Comparison of ENCODE assay signal across 8 cellular contexts in genomic region chr20:46004813-46005505, GRCh38. TPM values are rescaled to one million over a fixed set of nuclear protein-coding genes. Genes with fewer than 3 reads are reported as not detected.
A peak's percentile ranks its signal among the peaks of the same experiment; 100 is the strongest.
DNase-seq lines count a peak whose midpoint lies in the region; ATAC-seq and TF ChIP-seq lines count a peak whose summit lies in the region.

No MANE protein-coding gene starts in this region.

- no peak overlapping the region for H3K9ac ChIP-seq in PC-3 (ENCODE audit: low read length)

- peak overlapping the region; percentile 22 for H3K4me2 ChIP-seq in PC-3 (ENCODE audit: low read length)

- H3K27ac ChIP-seq in PC-3 (ENCODE audit: low read length), result no peak overlapping the region
- peak overlapping the region in 2 of 5 donors; percentile 16 to 52 for H3K27ac ChIP-seq in stomach

- no peaks in the 10 kb centered on the region for H3F3A ChIP-seq in PC-3 (ENCODE audit: low read length, unreplicated experiment)

- H3K9me3 ChIP-seq in PC-3 (ENCODE audit: low read length) (no peaks in the 10 kb centered on the region), stomach (no peaks in the 10 kb centered on the region)

- no peak for TF ChIP-seq POLR2A in stomach (IDR thresholded peaks at IDR 0.05)

- CTCF ChIA-PET in PC-3 (lab: Charles Lee), result no interaction called here

- BruUV-seq in PC-3 (replicated peaks; lab: Mats Ljungman, UMichigan), result no TSS peak

- H3K4me3 ChIP-seq in PC-3 (ENCODE audit: low read length) (no peak overlapping the region), stomach (no peak overlapping the region)

- peak; percentile 31 for DNase-seq in activated effector memory CD4-positive, alpha-beta T cell treated with Interleukin-2 at 50 U/mL for 16 hours
- no peak for DNase-seq in activated effector memory CD4-positive, alpha-beta T cell treated with anti-CD3 and anti-CD28 coated beads, Interleukin-2, amount 50 U/mL, for 16 hours
- peak; percentile 77 for DNase-seq in PC-3
- peak; percentile 60 for DNase-seq in globus pallidus (ENCODE audit: low spot score)
- DNase-seq in stomach, result peak; percentile 47
- DNase-seq in HCEC 1CT, result no peak
- DNase-seq in cortex of kidney (lab: John Stamatoyannopoulos, UW), result no peak
- DNase-seq in stimulated activated CD4-positive, alpha-beta T cell treated with anti-CD3 and anti-CD28 coated beads, Interleukin-2, amount 100 ng/mL, for 48 hours, result no peak

- H3K9me2 ChIP-seq in PC-3 (replicated peaks; ENCODE audit: low read length), result no peaks in the 10 kb centered on the region

- no peaks in the 10 kb centered on the region for H3K27me3 ChIP-seq in PC-3 (ENCODE audit: low read length)
- peaks cover 0 to 92% (median 22%) of the 10 kb centered on the region in 3 donors for H3K27me3 ChIP-seq in stomach

- H2AFZ ChIP-seq in PC-3 (ENCODE audit: low read length), result no peak overlapping the region

- TF ChIP-seq CTCF in PC-3 (conservative IDR thresholded peaks at IDR 0.05; ENCODE audit: low read depth, low read length) (no peak), stomach (IDR thresholded peaks at IDR 0.05) (no peak)

- H3K79me2 ChIP-seq in PC-3 (ENCODE audit: low read length), result no peaks in the 10 kb centered on the region

- 9 to 22% (median 16%) methylated on average over 2 to 3 of the region's 3 CpGs for WGBS in stomach, 5 donors

- intact Hi-C loops in PC-3 (cut with micrococcal nuclease), result no loop called here
- intact Hi-C loops in stomach (cut with DNase I; ENCODE audit: low total_unique reads), result no loop called here

- TF ChIP-seq EP300 in stomach (IDR thresholded peaks at IDR 0.05), result no peak

- POLR2A ChIA-PET in PC-3 (lab: Charles Lee; ENCODE audit: unreplicated experiment), result no interaction called here

- peak; percentile 63 for ATAC-seq in PC-3

- peaks cover 16% of the 10 kb centered on the region for H3K4me1 ChIP-seq in PC-3 (ENCODE audit: insufficient read depth, low read length)
- H3K4me1 ChIP-seq in stomach, result peaks cover 0 to 53% (median 2%) of the 10 kb centered on the region in 4 donors

- H3K36me3 ChIP-seq in PC-3 (ENCODE audit: low read depth, low read length) (no peaks in the 10 kb centered on the region), stomach (no peaks in the 10 kb centered on the region)

- H4K20me1 ChIP-seq in PC-3 (ENCODE audit: low read length), result no peaks in the 10 kb centered on the region

RNA-seq across cellular contexts. Expression of gene MMP9, which starts 3.7 kb away (rescaled TPM):
- total RNA-seq in PC-3 (2014; rRNA removed) (0.77 and 1.0 TPM in 2 replicates), stomach (1 to 10 TPM in 2 of 5 donors, not detected in 3; 1.3 to 5.1 TPM)
- polyA plus RNA-seq in stomach, result 1 to 10 TPM in 2 of 3 donors, under 1 TPM in 1; 0.31 to 1.9 (median 1.2) TPM

RNA-seq across cellular contexts. Expression of gene SLC12A5, which starts 24.1 kb away (rescaled TPM):
- total RNA-seq in PC-3 (2014; rRNA removed), result 2.4 TPM in 1 of 2 replicates, not detected in the other
- total RNA-seq in stomach, result 1 to 10 TPM in 1 of 5 donors, not detected in 4; 1.3 TPM
- 1 to 10 TPM in 2 of 3 donors, under 1 TPM in 1; 0.93 to 6.2 (median 5.5) TPM for polyA plus RNA-seq in stomach

RNA-seq across cellular contexts. Expression of gene ZNF335, which starts 33.0 kb away (rescaled TPM):
- total RNA-seq in PC-3 (2014; rRNA removed) (32.2 and 36.9 TPM in 2 replicates), stomach (10 to 100 TPM in 4 of 5 donors, 1 to 10 TPM in 1; 8.3 to 72.3 (median 38.5) TPM)
- 10 to 100 TPM in 1 of 3 donors, 1 to 10 TPM in 2; 7.2 to 12.0 (median 9.3) TPM for polyA plus RNA-seq in stomach

Comparison
In these comparisons a context has a peak if more than half of its experiments do, and no peak if none do; other contexts are left out.
1. DNase-seq: peak in activated effector memory CD4-positive, alpha-beta T cell treated with Interleukin-2 at 50 U/mL for 16 hours (single experiment), PC-3 (single experiment), globus pallidus (single experiment) and stomach (single experiment); none in activated effector memory CD4-positive, alpha-beta T cell treated with anti-CD3 and anti-CD28 coated beads, Interleukin-2, amount 50 U/mL, for 16 hours (single experiment), HCEC 1CT (single experiment), cortex of kidney (single experiment) and stimulated activated CD4-positive, alpha-beta T cell treated with anti-CD3 and anti-CD28 coated beads, Interleukin-2, amount 100 ng/mL, for 48 hours (0 of 2).